9 cellular contexts compared by ENCODE assay signal in the genomic region with DNA sequence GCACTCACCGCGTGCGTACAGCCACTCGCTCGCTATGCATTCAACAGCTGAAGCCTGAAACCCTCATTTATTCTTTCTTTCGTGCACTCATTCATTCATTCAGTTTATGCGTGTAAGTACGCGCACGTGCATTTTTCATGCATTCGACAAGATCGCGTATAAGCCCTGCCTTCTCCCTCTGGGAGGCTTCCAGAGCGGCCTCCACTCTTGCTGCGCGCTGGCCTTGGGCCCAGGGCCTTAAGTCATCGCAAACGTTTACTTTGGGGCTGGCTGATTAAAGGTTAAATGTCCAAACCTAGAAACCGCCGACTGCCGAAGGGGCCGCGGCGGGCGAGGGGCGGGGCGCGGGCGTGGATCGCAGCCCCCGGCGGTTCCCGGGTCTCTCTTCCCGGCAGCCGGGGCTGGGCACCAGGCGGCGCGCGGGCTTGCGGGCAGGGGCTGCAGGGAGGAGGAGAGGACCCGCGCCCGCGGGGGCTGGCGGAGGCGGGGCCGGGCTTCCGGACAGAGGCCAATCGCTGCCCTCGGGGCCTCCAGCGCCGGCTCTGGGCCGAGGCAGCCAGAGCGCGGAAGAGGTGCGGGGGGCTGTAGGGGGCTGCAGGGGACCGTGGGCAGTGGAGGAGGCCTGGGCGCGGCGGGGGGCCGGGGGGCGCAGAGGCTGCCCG. TPM values are rescaled to one million over a fixed set of nuclear protein-coding genes. Genes with fewer than 3 reads are reported as not detected.
A peak's percentile ranks its signal among the peaks of the same experiment; 100 is the strongest.
DNase-seq lines count a peak whose midpoint lies in the region; ATAC-seq and TF ChIP-seq lines count a peak whose summit lies in the region.
"Had no signal": no experiment of that assay in that cellular context is flagged by ENCODE, and none has a peak within 500 bp of the region (broad histone marks: within the 10 kb centered on the region; RNA-seq: fewer than 3 reads in every experiment).

TSS of gene GYG2 (plus strand) at position 527 of the 662 bp plus-strand sequence. CDS start 1,259 bp downstream, outside the sequence.

- H2AFZ ChIP-seq in H9 (ENCODE audit: low read length): no peak within 1 kb of the TSS

- H3K9ac ChIP-seq in H9 (ENCODE audit: extremely low read depth, insufficient read length, low read length): no peak within 1 kb of the TSS
- peak within 1 kb of the TSS; percentile 74 for H3K9ac ChIP-seq in adipocyte (ENCODE audit: low read length)
- no peak within 1 kb of the TSS for H3K9ac ChIP-seq in skeletal muscle satellite cell (ENCODE audit: low read depth, low read length)

- no peak within 1 kb of the TSS for H3K23ac ChIP-seq in H9 (ENCODE audit: insufficient read length, low read depth, low read length)

- H2BK20ac ChIP-seq in H9 (ENCODE audit: low read depth, low read length, poor library complexity, severe bottlenecking): no peak within 1 kb of the TSS

- H3T11ph ChIP-seq in H9 (ENCODE audit: low read length): no peak within 1 kb of the TSS

- H3K9me3 ChIP-seq in H9 (ENCODE audit: control insufficient read depth, low read depth, low read length) (no peaks in the 10 kb centered on the region), adipocyte (ENCODE audit: control insufficient read depth, low read length) (no peaks in the 10 kb centered on the region), iPS DF 6.9 (ENCODE audit: control insufficient read depth, insufficient read depth, low read length) (no peaks in the 10 kb centered on the region), skeletal muscle satellite cell (replicated peaks; ENCODE audit: low read length) (no peaks in the 10 kb centered on the region)
- no peaks in the 10 kb centered on the region for H3K9me3 ChIP-seq in effector memory CD4-positive, alpha-beta T cell (ENCODE audit: control insufficient read depth, low read length)

- H3K23me2 ChIP-seq in H9 (ENCODE audit: insufficient read length, low read depth, low read length, poor library complexity, severe bottlenecking): peaks cover 11% of the 10 kb centered on the region

- H3K4me1 ChIP-seq in H9 (ENCODE audit: insufficient read depth, low read length): peaks cover 5% of the 10 kb centered on the region
- peaks cover 24% of the 10 kb centered on the region for H3K4me1 ChIP-seq in adipocyte (ENCODE audit: control insufficient read depth, insufficient read depth, low read length)
- H3K4me1 ChIP-seq in iPS DF 6.9 (ENCODE audit: control insufficient read depth, insufficient read depth, low read length): peaks cover 3% of the 10 kb centered on the region; the same call in 1 of the 2 replicates
- no peaks in the 10 kb centered on the region for H3K4me1 ChIP-seq in skeletal muscle satellite cell (ENCODE audit: control insufficient read depth, insufficient read depth, low read length)
- no peaks in the 10 kb centered on the region for H3K4me1 ChIP-seq in effector memory CD4-positive, alpha-beta T cell (ENCODE audit: control insufficient read depth, insufficient read depth, low read length, poor library complexity, severe bottlenecking)

- no peak for ATAC-seq in GM19467 (IDR thresholded peaks at IDR 0.05; ENCODE audit: unreplicated experiment)

- H2BK15ac ChIP-seq in H9 (ENCODE audit: low read depth, low read length): no peak within 1 kb of the TSS

- H3K27ac ChIP-seq in H9 (ENCODE audit: insufficient read length, low read depth, low read length) (no peak within 1 kb of the TSS), iPS DF 6.9 (ENCODE audit: low read length) (no peak within 1 kb of the TSS)
- no peak within 1 kb of the TSS for H3K27ac ChIP-seq in effector memory CD4-positive, alpha-beta T cell (ENCODE audit: insufficient read depth, low read length, poor library complexity, severe bottlenecking)

- H3K56ac ChIP-seq in H9 (ENCODE audit: insufficient read length, low read depth, low read length): no peak within 1 kb of the TSS

- H4K20me1 ChIP-seq in H9 (ENCODE audit: control insufficient read depth, insufficient read depth, insufficient read length): no peaks in the 10 kb centered on the region

- no peak within 1 kb of the TSS for H4K91ac ChIP-seq in H9 (ENCODE audit: insufficient read length, low read depth, low read length)

- H3K36me3 ChIP-seq in adipocyte (ENCODE audit: control insufficient read depth, insufficient read depth, low read length, severe bottlenecking) (peaks cover 5% of the 10 kb centered on the region), iPS DF 6.9 (ENCODE audit: control insufficient read depth, insufficient read depth, low read length) (no peaks in the 10 kb centered on the region), skeletal muscle satellite cell (ENCODE audit: insufficient read depth, low read length) (no peaks in the 10 kb centered on the region)
- no peaks in the 10 kb centered on the region for H3K36me3 ChIP-seq in effector memory CD4-positive, alpha-beta T cell (ENCODE audit: control insufficient read depth, insufficient read depth, low read length)

- peaks cover 24 to 25% (median 24%) of the 10 kb centered on the region in 3 experiments; a peak in 6 of 7 replicates for H3K36me3 Mint-ChIP-seq in H9 (ENCODE audit: insufficient read depth in 1 of 3, low read depth in 3 of 3)

- H3K4me3 ChIP-seq in adipocyte (ENCODE audit: low read length) (peak within 1 kb of the TSS; percentile 78), iPS DF 6.9 (ENCODE audit: low read length) (peak within 1 kb of the TSS; percentile 79), skeletal muscle satellite cell (ENCODE audit: low read length) (peak within 1 kb of the TSS; percentile 54)
- H3K4me3 ChIP-seq in effector memory CD4-positive, alpha-beta T cell (ENCODE audit: insufficient read depth, low read depth, low read length, poor library complexity, severe bottlenecking): no peak within 1 kb of the TSS

- no peak for TF ChIP-seq CTCF in H9 (conservative IDR thresholded peaks at IDR 0.05)

- H3K18ac ChIP-seq in H9 (ENCODE audit: insufficient read length, low read depth, low read length): peak within 1 kb of the TSS; percentile 74

- WGBS in H9 (ENCODE audit: extremely low coverage, insufficient read length, low lambda C conversion rate): no CpG with 5 or more reads among the region's 63 CpGs
- WGBS in iPS DF 6.9 (ENCODE audit: insufficient coverage, insufficient read length): no CpG with 5 or more reads among the region's 63 CpGs

- H3K79me1 ChIP-seq in H9 (ENCODE audit: insufficient read depth, low read depth, low read length, poor library complexity, severe bottlenecking): peaks cover 3% of the 10 kb centered on the region

- no peaks in the 10 kb centered on the region for H3K27me3 Mint-ChIP-seq in H9 (ENCODE audit: low read depth)

- H2AK5ac ChIP-seq in H9 (ENCODE audit: insufficient read length, low read length): no peak within 1 kb of the TSS

- H2BK120ac ChIP-seq in H9 (ENCODE audit: low read depth, low read length, poor library complexity, severe bottlenecking): no peak within 1 kb of the TSS

- peak; percentile 87 for DNase-seq in H9
- DNase-seq in adipocyte (ENCODE audit: low read depth): peak; percentile 44
- DNase-seq in iPS DF 6.9 (ENCODE audit: low read depth, low spot score): no peak
- no peak for DNase-seq in effector memory CD4-positive, alpha-beta T cell
- DNase-seq in SW 1271 (lab: John Stamatoyannopoulos, UW): no peak
- no peak for DNase-seq in SKM-1 (lab: John Stamatoyannopoulos, UW; ENCODE audit: unreplicated experiment)
- DNase-seq: T-helper 9 cell had no signal

- H3K4me2 ChIP-seq in H9 (ENCODE audit: insufficient read depth, insufficient read length, low read length): peak within 1 kb of the TSS; percentile 87
- peak within 1 kb of the TSS; percentile 33 for H3K4me2 ChIP-seq in skeletal muscle satellite cell (ENCODE audit: low read length)

- no peak within 1 kb of the TSS for H2BK12ac ChIP-seq in H9 (ENCODE audit: insufficient read length, low read depth, low read length)

- H3K14ac ChIP-seq in H9 (ENCODE audit: insufficient read depth, low read length): peak within 1 kb of the TSS; percentile 82; the same call in 1 of the 2 replicates

- peaks cover 18 to 20% of the 10 kb centered on the region in 2 experiments for H3K4me1 Mint-ChIP-seq in H9

- H3K4ac ChIP-seq in H9 (ENCODE audit: low read depth, low read length): no peak within 1 kb of the TSS

- H3K79me2 ChIP-seq in H9 (ENCODE audit: insufficient read depth, low read length): no peaks in the 10 kb centered on the region; the same call in 1 of the 2 replicates

- no peaks in the 10 kb centered on the region; the same call in 1 of the 2 replicates for H3K27me3 ChIP-seq in H9 (ENCODE audit: insufficient read depth, low read length)
- no peaks in the 10 kb centered on the region for H3K27me3 ChIP-seq in adipocyte (replicated peaks; ENCODE audit: control insufficient read depth, insufficient read depth, low read length)
- H3K27me3 ChIP-seq in iPS DF 6.9 (ENCODE audit: control insufficient read depth, insufficient read depth, low read length): no peaks in the 10 kb centered on the region
- peaks cover 51% of the 10 kb centered on the region for H3K27me3 ChIP-seq in skeletal muscle satellite cell (ENCODE audit: control insufficient read depth, insufficient read depth, low read length)
- peaks cover 17% of the 10 kb centered on the region for H3K27me3 ChIP-seq in effector memory CD4-positive, alpha-beta T cell (replicated peaks; ENCODE audit: control insufficient read depth, insufficient read depth, low read length, poor library complexity, severe bottlenecking)

- H3K4me3 Mint-ChIP-seq in H9: peak within 1 kb of the TSS in 1 of 2 experiments; percentile 78; a peak in 4 of 5 replicates

- no peaks in the 10 kb centered on the region for H3K9me3 Mint-ChIP-seq in H9

- no peak within 1 kb of the TSS; a peak in 1 of 7 replicates for H3K27ac Mint-ChIP-seq in H9

- no peak within 1 kb of the TSS for H4K8ac ChIP-seq in H9 (replicated peaks; ENCODE audit: insufficient read length, low read depth, low read length)

- no peak within 1 kb of the TSS for H4K5ac ChIP-seq in H9 (ENCODE audit: insufficient read length, low read depth, low read length)

- no peak within 1 kb of the TSS for H2BK5ac ChIP-seq in H9 (ENCODE audit: insufficient read length, low read length)

RNA-seq across cellular contexts. Expression of gene GYG2, which starts in this region (rescaled TPM):
- total RNA-seq in H9 (2021): 95.9 and 99.9 TPM in 2 replicates
- 0.51 and 1.5 TPM in 2 replicates for total RNA-seq in skeletal muscle satellite cell (2012; rRNA removed)

Comparison
In these comparisons a context has a peak if more than half of its experiments do, and no peak if none do; other contexts are left out.
1. DNase-seq: peak in H9 (single experiment) and adipocyte (single experiment); none in iPS DF 6.9 (single experiment), effector memory CD4-positive, alpha-beta T cell (0 of 3), SW 1271 (0 of 2) and SKM-1 (single experiment).